1 cellular context compared by ENCODE assay signal in the genomic region with DNA sequence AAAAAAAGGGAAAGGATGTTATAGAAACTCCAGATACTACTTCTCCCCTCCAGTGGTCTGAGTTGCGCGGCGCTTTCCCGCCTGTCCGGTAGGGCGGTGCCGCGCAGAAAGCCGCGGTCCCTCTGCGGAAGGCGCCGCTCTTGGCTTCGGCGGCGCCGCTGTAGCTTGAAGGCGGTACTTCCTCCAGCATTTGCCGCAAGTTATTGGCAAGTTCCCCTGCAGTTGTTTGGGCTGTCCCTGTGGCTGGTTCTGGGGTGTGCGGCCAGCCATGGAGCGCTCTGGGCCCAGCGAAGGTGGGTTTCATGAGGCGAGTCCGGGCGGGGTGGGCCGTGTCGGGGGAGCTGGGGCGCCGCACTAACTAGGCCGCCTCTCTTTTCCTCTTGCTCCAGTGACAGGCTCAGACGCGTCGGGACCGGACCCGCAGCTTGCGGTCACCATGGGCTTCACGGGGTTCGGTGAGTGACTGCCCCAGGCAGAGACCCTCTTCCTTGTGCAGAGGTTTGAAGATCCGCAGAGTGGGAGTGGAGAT.
TF ChIP-seq lines count a peak whose summit lies in the region.

A gene (plus strand): TSS at position 219 of the 529 bp plus-strand sequence. CDS start 50 bp downstream, at position 269.

TF ChIP-seq in GM12878, 131 proteins besides CTCF, POLR2A, EP300 and RAD21 (continued from another document):
- TF ChIP-seq, protein P1, sequence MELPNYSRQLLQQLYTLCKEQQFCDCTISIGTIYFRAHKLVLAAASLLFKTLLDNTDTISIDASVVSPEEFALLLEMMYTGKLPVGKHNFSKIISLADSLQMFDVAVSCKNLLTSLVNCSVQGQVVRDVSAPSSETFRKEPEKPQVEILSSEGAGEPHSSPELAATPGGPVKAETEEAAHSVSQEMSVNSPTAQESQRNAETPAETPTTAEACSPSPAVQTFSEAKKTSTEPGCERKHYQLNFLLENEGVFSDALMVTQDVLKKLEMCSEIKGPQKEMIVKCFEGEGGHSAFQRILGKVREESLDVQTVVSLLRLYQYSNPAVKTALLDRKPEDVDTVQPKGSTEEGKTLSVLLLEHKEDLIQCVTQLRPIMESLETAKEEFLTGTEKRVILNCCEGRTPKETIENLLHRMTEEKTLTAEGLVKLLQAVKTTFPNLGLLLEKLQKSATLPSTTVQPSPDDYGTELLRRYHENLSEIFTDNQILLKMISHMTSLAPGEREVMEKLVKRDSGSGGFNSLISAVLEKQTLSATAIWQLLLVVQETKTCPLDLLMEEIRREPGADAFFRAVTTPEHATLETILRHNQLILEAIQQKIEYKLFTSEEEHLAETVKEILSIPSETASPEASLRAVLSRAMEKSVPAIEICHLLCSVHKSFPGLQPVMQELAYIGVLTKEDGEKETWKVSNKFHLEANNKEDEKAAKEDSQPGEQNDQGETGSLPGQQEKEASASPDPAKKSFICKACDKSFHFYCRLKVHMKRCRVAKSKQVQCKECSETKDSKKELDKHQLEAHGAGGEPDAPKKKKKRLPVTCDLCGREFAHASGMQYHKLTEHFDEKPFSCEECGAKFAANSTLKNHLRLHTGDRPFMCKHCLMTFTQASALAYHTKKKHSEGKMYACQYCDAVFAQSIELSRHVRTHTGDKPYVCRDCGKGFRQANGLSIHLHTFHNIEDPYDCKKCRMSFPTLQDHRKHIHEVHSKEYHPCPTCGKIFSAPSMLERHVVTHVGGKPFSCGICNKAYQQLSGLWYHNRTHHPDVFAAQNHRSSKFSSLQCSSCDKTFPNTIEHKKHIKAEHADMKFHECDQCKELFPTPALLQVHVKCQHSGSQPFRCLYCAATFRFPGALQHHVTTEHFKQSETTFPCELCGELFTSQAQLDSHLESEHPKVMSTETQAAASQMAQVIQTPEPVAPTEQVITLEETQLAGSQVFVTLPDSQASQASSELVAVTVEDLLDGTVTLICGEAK (IDR thresholded peaks at IDR 0.05; ENCODE audit: borderline replicate concordance), result peak; percentile 86
- TF ChIP-seq CBX5 (IDR thresholded peaks at IDR 0.05; ENCODE audit: low read depth) (peak; percentile 83; the same call in 1 of the 2 replicates), SIN3A (IDR thresholded peaks at IDR 0.05; ENCODE audit: low read depth, low read length) (peak; percentile 65; the same call in 1 of the 2 replicates), TARDBP (IDR thresholded peaks at IDR 0.05; ENCODE audit: borderline replicate concordance) (0 out of 2 replicates have a peak, but pooled peaks have one; percentile 47), MXI1 (IDR thresholded peaks at IDR 0.05; ENCODE audit: low read depth, low read length) (peak; percentile 68), EGR1 (IDR thresholded peaks at IDR 0.05; ENCODE audit: borderline replicate concordance in 1 of 2, low read depth in 2 of 2, low read length in 2 of 2) (peak in 1 of 2 experiments; percentile 89; a peak in 2 of 3 replicates), IRF4 (IDR thresholded peaks at IDR 0.05; ENCODE audit: low read depth, low read length) (0 out of 2 replicates have a peak, but pooled peaks have one; percentile 11), CHD2 (IDR thresholded peaks at IDR 0.05; ENCODE audit: borderline replicate concordance, low read depth, low read length) (0 out of 2 replicates have a peak, but pooled peaks have one; percentile 41), SMAD5 (IDR thresholded peaks at IDR 0.05; ENCODE audit: low read depth) (0 out of 2 replicates have a peak, but pooled peaks have one; percentile 66), GABPA (IDR thresholded peaks at IDR 0.05; ENCODE audit: low read depth) (peak; percentile 92), HCFC1 (IDR thresholded peaks at IDR 0.05; ENCODE audit: low read length) (peak; percentile 74), RUNX3 (IDR thresholded peaks at IDR 0.05; ENCODE audit: low read length) (peak; percentile 80), JUND (IDR thresholded peaks at IDR 0.05; ENCODE audit: low read depth, low read length) (0 out of 2 replicates have a peak, but pooled peaks have one; percentile 3), POLR2AphosphoS5 (IDR thresholded peaks at IDR 0.05; ENCODE audit: low read length) (peak; percentile 83), SIX5 (IDR thresholded peaks at IDR 0.05; ENCODE audit: low read depth, low read length, severe bottlenecking) (peak; percentile 47), TAF1 (IDR thresholded peaks at IDR 0.05; ENCODE audit: borderline replicate concordance, low read depth, low read length) (peak; percentile 71; the same call in 1 of the 2 replicates), CREM (IDR thresholded peaks at IDR 0.05; ENCODE audit: low read depth) (peak; percentile 82), CREB1 (IDR thresholded peaks at IDR 0.05; ENCODE audit: low read depth) (peak; percentile 78), PAX5 (IDR thresholded peaks at IDR 0.05; ENCODE audit: borderline replicate concordance, low read depth, low read length) (0 out of 2 replicates have a peak, but pooled peaks have one; percentile 28), YY1 (IDR thresholded peaks at IDR 0.05; ENCODE audit: low read depth, low read length) (peak; percentile 73; the same call in 1 of the 2 replicates), EED (IDR thresholded peaks at IDR 0.05; ENCODE audit: low read depth) (0 out of 2 replicates have a peak, but pooled peaks have one; percentile 21)
- TF ChIP-seq, protein P2, sequence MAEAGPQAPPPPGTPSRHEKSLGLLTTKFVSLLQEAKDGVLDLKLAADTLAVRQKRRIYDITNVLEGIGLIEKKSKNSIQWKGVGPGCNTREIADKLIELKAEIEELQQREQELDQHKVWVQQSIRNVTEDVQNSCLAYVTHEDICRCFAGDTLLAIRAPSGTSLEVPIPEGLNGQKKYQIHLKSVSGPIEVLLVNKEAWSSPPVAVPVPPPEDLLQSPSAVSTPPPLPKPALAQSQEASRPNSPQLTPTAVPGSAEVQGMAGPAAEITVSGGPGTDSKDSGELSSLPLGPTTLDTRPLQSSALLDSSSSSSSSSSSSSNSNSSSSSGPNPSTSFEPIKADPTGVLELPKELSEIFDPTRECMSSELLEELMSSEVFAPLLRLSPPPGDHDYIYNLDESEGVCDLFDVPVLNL (IDR thresholded peaks at IDR 0.05; ENCODE audit: low read depth, low read length), result 0 out of 2 replicates have a peak, but pooled peaks have one; percentile 31
- TF ChIP-seq, protein P3, sequence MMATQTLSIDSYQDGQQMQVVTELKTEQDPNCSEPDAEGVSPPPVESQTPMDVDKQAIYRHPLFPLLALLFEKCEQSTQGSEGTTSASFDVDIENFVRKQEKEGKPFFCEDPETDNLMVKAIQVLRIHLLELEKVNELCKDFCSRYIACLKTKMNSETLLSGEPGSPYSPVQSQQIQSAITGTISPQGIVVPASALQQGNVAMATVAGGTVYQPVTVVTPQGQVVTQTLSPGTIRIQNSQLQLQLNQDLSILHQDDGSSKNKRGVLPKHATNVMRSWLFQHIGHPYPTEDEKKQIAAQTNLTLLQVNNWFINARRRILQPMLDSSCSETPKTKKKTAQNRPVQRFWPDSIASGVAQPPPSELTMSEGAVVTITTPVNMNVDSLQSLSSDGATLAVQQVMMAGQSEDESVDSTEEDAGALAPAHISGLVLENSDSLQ (IDR thresholded peaks at IDR 0.05), result peak; percentile 25
- TF ChIP-seq, protein P4, sequence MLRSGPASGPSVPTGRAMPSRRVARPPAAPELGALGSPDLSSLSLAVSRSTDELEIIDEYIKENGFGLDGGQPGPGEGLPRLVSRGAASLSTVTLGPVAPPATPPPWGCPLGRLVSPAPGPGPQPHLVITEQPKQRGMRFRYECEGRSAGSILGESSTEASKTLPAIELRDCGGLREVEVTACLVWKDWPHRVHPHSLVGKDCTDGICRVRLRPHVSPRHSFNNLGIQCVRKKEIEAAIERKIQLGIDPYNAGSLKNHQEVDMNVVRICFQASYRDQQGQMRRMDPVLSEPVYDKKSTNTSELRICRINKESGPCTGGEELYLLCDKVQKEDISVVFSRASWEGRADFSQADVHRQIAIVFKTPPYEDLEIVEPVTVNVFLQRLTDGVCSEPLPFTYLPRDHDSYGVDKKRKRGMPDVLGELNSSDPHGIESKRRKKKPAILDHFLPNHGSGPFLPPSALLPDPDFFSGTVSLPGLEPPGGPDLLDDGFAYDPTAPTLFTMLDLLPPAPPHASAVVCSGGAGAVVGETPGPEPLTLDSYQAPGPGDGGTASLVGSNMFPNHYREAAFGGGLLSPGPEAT (IDR thresholded peaks at IDR 0.05; ENCODE audit: low read depth), result peak; percentile 65
